In genomic region chr5:78497573-78498533, GRCh38 we compare ENCODE assay signal across 9 cellular contexts.
DNase-seq lines count a peak whose midpoint lies in the region; ATAC-seq and TF ChIP-seq lines count a peak whose summit lies in the region.
"Had no signal": no experiment of that assay in that cellular context is flagged by ENCODE, and none has a peak within 500 bp of the region (broad histone marks: within the 10 kb centered on the region; RNA-seq: fewer than 3 reads in every experiment).

No MANE protein-coding gene starts in this region.

- H3K4me3 ChIP-seq in MM.1S (ENCODE audit: low read length) (no peak overlapping the region), heart right ventricle (no peak overlapping the region), stomach (no peak overlapping the region), A673 (ENCODE audit: low read depth, low read length, poor library complexity, severe bottlenecking) (no peak overlapping the region)

- H4K20me1 ChIP-seq in MM.1S (ENCODE audit: insufficient read depth, low read length): no peaks in the 10 kb centered on the region

- H3K4me2 ChIP-seq in MM.1S (ENCODE audit: low read depth, low read length): no peak overlapping the region

- peak overlapping the region; percentile 5; the same call in 1 of the 2 replicates for H3K27ac ChIP-seq in MM.1S (ENCODE audit: low read length)
- H3K27ac ChIP-seq in heart right ventricle: no peak overlapping the region
- no peak overlapping the region for H3K27ac ChIP-seq in stomach
- no peak overlapping the region for H3K27ac ChIP-seq in A673 (ENCODE audit: low read depth, low read length, poor library complexity, severe bottlenecking)

- no peaks in the 10 kb centered on the region for H3K79me2 ChIP-seq in MM.1S (ENCODE audit: low read length)

- H3F3A ChIP-seq in MM.1S (ENCODE audit: insufficient read depth, low read length): no peaks in the 10 kb centered on the region

- no peak overlapping the region for H2AFZ ChIP-seq in MM.1S (ENCODE audit: low read length)

- no peak overlapping the region for H3K9ac ChIP-seq in MM.1S (ENCODE audit: low read length)

- no peak for TF ChIP-seq EP300 in stomach (IDR thresholded peaks at IDR 0.05)

- TF ChIP-seq CTCF in MM.1S (IDR thresholded peaks at IDR 0.05; ENCODE audit: low read length) (no peak), heart right ventricle (IDR thresholded peaks at IDR 0.05) (no peak), stomach (IDR thresholded peaks at IDR 0.05) (no peak), A673 (conservative IDR thresholded peaks at IDR 0.05; ENCODE audit: low read depth, low read length) (no peak)

- POLR2A ChIA-PET in A673 (lab: Charles Lee; ENCODE audit: low non-redundant PET): no interaction called here

- peak; percentile 89 for DNase-seq in DMS 273 treated with DMSO at 0.1 percent for 48 hours (lab: John Stamatoyannopoulos, UW)
- peak; percentile 36 for DNase-seq in MM.1S
- DNase-seq in heart right ventricle: no peak
- DNase-seq in stomach: no peak
- DNase-seq in A673 (ENCODE audit: low spot score): no peak
- no peak for DNase-seq in glomerular visceral epithelial cell (ENCODE audit: extremely low spot score)
- no peak for DNase-seq in activated T-cell treated with anti-CD3 and anti-CD28 coated beads for 4 hours
- DNase-seq: naive B cell had no signal

- 52 to 61% methylated on average over 13 of the region's 13 CpGs for WGBS in heart right ventricle, 2 donors
- WGBS in stomach, 5 donors: 45 to 70% (median 61%) methylated on average over 13 of the region's 13 CpGs

- intact Hi-C loops in heart right ventricle (cut with DNase I): no loop called here
- intact Hi-C loops in stomach (cut with DNase I; ENCODE audit: low total_unique reads): no loop called here
- intact Hi-C loops in A673 (cut with micrococcal nuclease; ENCODE audit: unreplicated experiment): no loop called here

- H3K36me3 ChIP-seq in MM.1S (replicated peaks; ENCODE audit: insufficient read depth, low read length) (no peaks in the 10 kb centered on the region), heart right ventricle (peaks cover 0 to 18% (median 0%) of the 10 kb centered on the region in 9 donors), stomach (no peaks in the 10 kb centered on the region), A673 (ENCODE audit: insufficient read depth, low read length, poor library complexity, severe bottlenecking) (no peaks in the 10 kb centered on the region)

- H3K4me1 ChIP-seq in MM.1S (ENCODE audit: low read length) (peaks cover 17% of the 10 kb centered on the region), heart right ventricle (peaks cover 0 to 62% (median 45%) of the 10 kb centered on the region in 9 donors), stomach (peaks cover 12 to 72% (median 30%) of the 10 kb centered on the region in 4 donors), A673 (ENCODE audit: insufficient read depth, low read length, poor library complexity, severe bottlenecking) (no peaks in the 10 kb centered on the region)

- no peaks in the 10 kb centered on the region for H3K9me2 ChIP-seq in MM.1S (replicated peaks; ENCODE audit: insufficient read depth, low read length)

- CTCF ChIA-PET in A673 (lab: Charles Lee): no interaction called here

- TF ChIP-seq POLR2A in stomach (IDR thresholded peaks at IDR 0.05): no peak

- ATAC-seq in GM21390 (IDR thresholded peaks at IDR 0.05; ENCODE audit: unreplicated experiment): peak; percentile 77
- ATAC-seq in heart right ventricle: peak in 5 of 8 donors; percentile 45 to 70 (median 61)

- H3K27me3 ChIP-seq in MM.1S (replicated peaks; ENCODE audit: insufficient read depth, low read length) (no peaks in the 10 kb centered on the region), heart right ventricle (no peaks in the 10 kb centered on the region), stomach (no peaks in the 10 kb centered on the region), A673 (replicated peaks; ENCODE audit: insufficient read depth, low read depth, low read length, poor library complexity) (no peaks in the 10 kb centered on the region)

- H3K9me3 ChIP-seq in MM.1S (replicated peaks; ENCODE audit: insufficient read depth, low read length): no peaks in the 10 kb centered on the region
- H3K9me3 ChIP-seq in heart right ventricle: no peaks in the 10 kb centered on the region
- H3K9me3 ChIP-seq in stomach: no peaks in the 10 kb centered on the region
- H3K9me3 ChIP-seq in A673 (ENCODE audit: low read depth, low read length, poor library complexity, severe bottlenecking): no peaks in the 10 kb centered on the region

- no TSS peak for BruUV-seq in A673 (replicated peaks; lab: Mats Ljungman, UMichigan)

Comparison
In these comparisons a context has a peak if more than half of its experiments do, and no peak if none do; other contexts are left out.
1. DNase-seq: peak in DMS 273 treated with DMSO at 0.1 percent for 48 hours (single experiment) and MM.1S (single experiment); none in heart right ventricle (0 of 2), stomach (single experiment), A673 (single experiment), glomerular visceral epithelial cell (single experiment) and activated T-cell treated with anti-CD3 and anti-CD28 coated beads for 4 hours (single experiment).